ENCODE assay signal across 19 cellular contexts in the genomic region with DNA sequence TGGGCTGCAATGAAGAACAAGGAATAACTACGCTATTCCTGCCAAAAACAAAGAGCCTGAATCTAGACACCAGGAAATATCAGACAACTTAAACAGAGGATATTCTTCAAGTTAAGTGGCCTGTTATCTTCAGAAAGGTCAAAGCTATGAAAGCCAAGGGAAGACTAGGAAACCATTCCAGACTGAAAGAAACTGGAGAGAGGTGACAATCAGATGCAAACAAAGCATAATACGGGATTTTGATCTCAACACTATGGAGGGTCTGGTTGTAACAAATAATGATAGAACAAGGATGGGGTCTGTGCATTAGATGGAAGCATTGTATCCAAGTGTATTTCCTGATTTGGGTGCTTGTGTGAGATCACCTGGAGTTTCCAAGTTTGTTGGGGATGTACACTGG. TPM values are rescaled to one million over a fixed set of nuclear protein-coding genes. Genes with fewer than 3 reads are reported as not detected.
DNase-seq lines count a peak whose midpoint lies in the region; ATAC-seq, FAIRE-seq and TF ChIP-seq lines count a peak whose summit lies in the region.
"Had no signal": no experiment of that assay in that cellular context is flagged by ENCODE, and none has a peak within 500 bp of the region (broad histone marks: within the 10 kb centered on the region; RNA-seq: fewer than 3 reads in every experiment).

No MANE protein-coding gene starts in this region.

- no peak for ATAC-seq in activated CD4-positive, alpha-beta T cell treated with anti-CD3 and anti-CD28 coated beads for 36 hours
- no peak for ATAC-seq in HG03139 (IDR thresholded peaks at IDR 0.05; ENCODE audit: unreplicated experiment)
- ATAC-seq: activated CD4-positive, CD25-positive, alpha-beta regulatory T cell treated with anti-CD3 and anti-CD28 coated beads, Interleukin-2, amount 50 U/mL, for 24 hours; gastrocnemius medialis had no signal

- no peak for TF ChIP-seq EP300 in neural cell (conservative IDR thresholded peaks at IDR 0.05; ENCODE audit: poor library complexity, severe bottlenecking)

- H3F3A ChIP-seq in neural cell (ENCODE audit: insufficient read depth, low read length, poor library complexity, severe bottlenecking): no peaks in the 10 kb centered on the region

- no peaks in the 10 kb centered on the region for H3K36me3 ChIP-seq in neural cell (ENCODE audit: insufficient read depth, low read length)

- no peaks in the 10 kb centered on the region for H3K9me3 Mint-ChIP-seq in activated CD4-positive, alpha-beta T cell treated with anti-CD3 and anti-CD28 coated beads for 36 hours (ENCODE audit: low read depth)
- H3K9me3 Mint-ChIP-seq in IgD-negative memory B cell: no peaks in the 10 kb centered on the region
- H3K9me3 Mint-ChIP-seq in activated naive CD8-positive, alpha-beta T cell (ENCODE audit: low read depth): no peaks in the 10 kb centered on the region
- H3K9me3 Mint-ChIP-seq: mesothelial cell of epicardium had no signal

- POLR2A ChIA-PET in activated CD4-positive, alpha-beta T cell treated with anti-CD3 and anti-CD28 coated beads for 36 hours (lab: Charles Lee): interaction anchor here (0.7 kb wide), 1 partner anchor 47 kb away, joined by 3 read pairs; no protein-coding TSS in a partner anchor

- H3K4me2 ChIP-seq in neural cell (ENCODE audit: low read length): peak overlapping the region; percentile 35

- no peaks in the 10 kb centered on the region for H3K9me3 ChIP-seq in neural cell (ENCODE audit: low read length)
- H3K9me3 ChIP-seq: gastrocnemius medialis, Peyer's patch, suprapubic skin had no signal

- CTCF ChIA-PET in activated CD4-positive, alpha-beta T cell treated with anti-CD3 and anti-CD28 coated beads for 36 hours (lab: Charles Lee): no interaction called here

- H3K9ac ChIP-seq in neural cell (ENCODE audit: low read length): no peak overlapping the region

- H3K27ac Mint-ChIP-seq in activated CD4-positive, alpha-beta T cell treated with anti-CD3 and anti-CD28 coated beads for 36 hours: peak overlapping the region; percentile 79
- H3K27ac Mint-ChIP-seq in IgD-negative memory B cell: peak overlapping the region in 1 of 3 donors; percentile 77
- H3K27ac Mint-ChIP-seq in activated naive CD8-positive, alpha-beta T cell: peak overlapping the region; percentile 75
- H3K27ac Mint-ChIP-seq: mesothelial cell of epicardium had no signal

- no peaks in the 10 kb centered on the region for H3K27me3 ChIP-seq in neural cell (ENCODE audit: insufficient read depth, low read depth, low read length)
- H3K27me3 ChIP-seq: gastrocnemius medialis, Peyer's patch, suprapubic skin had no signal

- peak overlapping the region; percentile 57 for H3K4me3 Mint-ChIP-seq in activated CD4-positive, alpha-beta T cell treated with anti-CD3 and anti-CD28 coated beads for 36 hours
- peak overlapping the region in 3 of 4 donors; percentile 30 to 75 (median 38) for H3K4me3 Mint-ChIP-seq in IgD-negative memory B cell
- H3K4me3 Mint-ChIP-seq in activated naive CD8-positive, alpha-beta T cell: peak overlapping the region; percentile 79
- H3K4me3 Mint-ChIP-seq: mesothelial cell of epicardium had no signal

- peak overlapping the region; percentile 40 for H3K4me3 ChIP-seq in neural cell (ENCODE audit: low read length)
- H3K4me3 ChIP-seq: gastrocnemius medialis, Peyer's patch, suprapubic skin had no signal

- peaks cover 40% of the 10 kb centered on the region for H3K36me3 Mint-ChIP-seq in activated CD4-positive, alpha-beta T cell treated with anti-CD3 and anti-CD28 coated beads for 36 hours (ENCODE audit: low read depth)
- no peaks in the 10 kb centered on the region for H3K36me3 Mint-ChIP-seq in IgD-negative memory B cell
- H3K36me3 Mint-ChIP-seq in activated naive CD8-positive, alpha-beta T cell: peaks cover 5% of the 10 kb centered on the region

- H3K79me2 ChIP-seq in neural cell (replicated peaks; ENCODE audit: insufficient read depth, low read length): peaks cover 23% of the 10 kb centered on the region

- peaks cover 50% of the 10 kb centered on the region for H3K4me1 Mint-ChIP-seq in activated CD4-positive, alpha-beta T cell treated with anti-CD3 and anti-CD28 coated beads for 36 hours
- H3K4me1 Mint-ChIP-seq in IgD-negative memory B cell: peaks cover 20 to 29% (median 28%) of the 10 kb centered on the region in 3 donors
- H3K4me1 Mint-ChIP-seq in activated naive CD8-positive, alpha-beta T cell (ENCODE audit: low read depth): peaks cover 42% of the 10 kb centered on the region

- H3K27me3 Mint-ChIP-seq in activated CD4-positive, alpha-beta T cell treated with anti-CD3 and anti-CD28 coated beads for 36 hours: no peaks in the 10 kb centered on the region
- no peaks in the 10 kb centered on the region for H3K27me3 Mint-ChIP-seq in IgD-negative memory B cell
- H3K27me3 Mint-ChIP-seq in activated naive CD8-positive, alpha-beta T cell: no peaks in the 10 kb centered on the region

- H3K27ac ChIP-seq in neural cell (ENCODE audit: low read length): no peak overlapping the region
- H3K27ac ChIP-seq: Peyer's patch, suprapubic skin had no signal

- H2AFZ ChIP-seq in neural cell (ENCODE audit: low read depth, low read length): no peak overlapping the region

- TF ChIP-seq RAD21 in neural cell (conservative IDR thresholded peaks at IDR 0.05): no peak

- no peak for DNase-seq in activated CD4-positive, alpha-beta T cell treated with anti-CD3 and anti-CD28 coated beads for 36 hours
- no peak for DNase-seq in activated CD4-positive, alpha-beta T cell treated with anti-CD3 and anti-CD28 coated beads for 1 hour
- DNase-seq in GM19238 (ENCODE audit: insufficient read length, low spot score): no peak
- DNase-seq in GM19239 (ENCODE audit: insufficient read length, low spot score): no peak
- DNase-seq: activated effector memory CD4-positive, alpha-beta T cell treated with Interleukin-2 at 50 U/mL for 16 hours; caudate nucleus; gastrocnemius medialis; NCI-H1105; Peyer's patch; SW 1271 had no signal

- intact Hi-C loops in activated CD4-positive, alpha-beta T cell treated with anti-CD3 and anti-CD28 coated beads for 36 hours (cut with DNase I, micrococcal nuclease): no loop called here

- no peaks in the 10 kb centered on the region for H4K20me1 ChIP-seq in neural cell (ENCODE audit: insufficient read depth)

- TF ChIP-seq CTCF in neural cell (IDR thresholded peaks at IDR 0.05; ENCODE audit: poor library complexity, severe bottlenecking): no peak

- H3K9me2 ChIP-seq in neural cell (ENCODE audit: insufficient read depth, low read length): no peaks in the 10 kb centered on the region

- FAIRE-seq in GM19239 (lab: Jason Lieb, UNC): no peak
- FAIRE-seq: A204.1, endometrium had no signal

TF ChIP-seq in neural cell, 6 proteins besides CTCF, POLR2A, EP300 and RAD21:
- no peak for TF ChIP-seq SMC3 (conservative IDR thresholded peaks at IDR 0.05; ENCODE audit: poor library complexity)

RNA-seq across cellular contexts. Expression of a gene that starts 2.7 kb away (rescaled TPM):
- 100 to 1,000 TPM; 229 to 301 TPM for total RNA-seq in activated CD4-positive, alpha-beta T cell treated with anti-CD3 and anti-CD28 coated beads for 36 hours
- polyA plus RNA-seq in IgD-negative memory B cell (53.4 TPM), neural cell (51.6 and 63.4 TPM in 2 replicates)
- 117 and 138 TPM in 2 replicates for polyA minus RNA-seq in neural cell

RNA-seq across cellular contexts. Expression of a gene that starts 45.9 kb away (rescaled TPM):
- total RNA-seq in activated CD4-positive, alpha-beta T cell treated with anti-CD3 and anti-CD28 coated beads for 36 hours: 10 to 100 TPM; 24.5 to 26.9 TPM
- polyA plus RNA-seq in IgD-negative memory B cell: 22.4 TPM
- 38.4 and 47.2 TPM in 2 replicates for polyA plus RNA-seq in neural cell
- polyA minus RNA-seq in neural cell: 36.8 and 38.5 TPM in 2 replicates

RNA-seq across cellular contexts. Expression of a gene that starts 50.3 kb away (rescaled TPM):
- total RNA-seq in activated CD4-positive, alpha-beta T cell treated with anti-CD3 and anti-CD28 coated beads for 36 hours: 10 to 100 TPM; 59.9 to 86.6 TPM
- polyA plus RNA-seq in IgD-negative memory B cell (58.6 TPM), neural cell (58.8 and 59.2 TPM in 2 replicates)
- polyA minus RNA-seq in neural cell: 61.4 and 66.1 TPM in 2 replicates
